18 cellular contexts compared by ENCODE assay signal in genomic region chr18:76363451-76364120, GRCh38.
DNase-seq lines count a peak whose midpoint lies in the region; ATAC-seq, FAIRE-seq and TF ChIP-seq lines count a peak whose summit lies in the region.
"Had no signal": no experiment of that assay in that cellular context is flagged by ENCODE, and none has a peak within 500 bp of the region (broad histone marks: within the 10 kb centered on the region; RNA-seq: fewer than 3 reads in every experiment).

No MANE protein-coding gene starts in this region.

- WGBS in transverse colon (ENCODE audit: low coverage in 1 of 2), 2 donors, result 75 to 77% methylated on average over 9 to 12 of the region's 12 CpGs
- WGBS in prostate gland, result 55% methylated on average over 12 of the region's 12 CpGs

- peaks cover 8% of the 10 kb centered on the region for H3K79me2 ChIP-seq in astrocyte (ENCODE audit: insufficient read depth, low read length)

- no peak overlapping the region for H3K9ac ChIP-seq in astrocyte (ENCODE audit: low read length)

- H3K4me1 ChIP-seq in astrocyte (ENCODE audit: insufficient read depth, low read length), result no peaks in the 10 kb centered on the region
- peaks cover 0 to 20% (median 3%) of the 10 kb centered on the region in 4 donors for H3K4me1 ChIP-seq in transverse colon
- H3K4me1 ChIP-seq in prostate gland (replicated peaks), result peaks cover 2% of the 10 kb centered on the region
- H3K4me1 ChIP-seq: A549, breast epithelium had no signal

- no peaks in the 10 kb centered on the region for H3K9me3 Mint-ChIP-seq in activated naive CD8-positive, alpha-beta T cell treated with anti-CD3 and anti-CD28 coated beads for 36 hours
- no peaks in the 10 kb centered on the region for H3K9me3 Mint-ChIP-seq in activated naive CD8-positive, alpha-beta T cell treated with anti-CD3 and anti-CD28 coated beads, Interleukin-2, amount 50 U/mL, for 24 hours
- peaks cover 2% of the 10 kb centered on the region for H3K9me3 Mint-ChIP-seq in astrocyte (ENCODE audit: unreplicated experiment)
- H3K9me3 Mint-ChIP-seq: T-cell had no signal

- peaks cover 23% of the 10 kb centered on the region for H4K20me1 ChIP-seq in astrocyte (ENCODE audit: insufficient read depth, low read length)

- in situ Hi-C loops in transverse colon (cut with MboI; ENCODE audit: low pct_ligation_motif_present in 1 of 4, low pct_unique_long_range_greater_than_20kb in 1 of 4, low sequenced_read_pairs in 3 of 4), result no loop called here

- H3K27ac Mint-ChIP-seq in activated naive CD8-positive, alpha-beta T cell treated with anti-CD3 and anti-CD28 coated beads for 36 hours, result peak overlapping the region; percentile 67
- H3K27ac Mint-ChIP-seq in activated naive CD8-positive, alpha-beta T cell treated with anti-CD3 and anti-CD28 coated beads, Interleukin-2, amount 50 U/mL, for 24 hours, result no peak overlapping the region
- peak overlapping the region; percentile 73 for H3K27ac Mint-ChIP-seq in astrocyte (ENCODE audit: unreplicated experiment)
- H3K27ac Mint-ChIP-seq: T-cell had no signal

- TF ChIP-seq CTCF in astrocyte (IDR thresholded peaks at IDR 0.05; ENCODE audit: insufficient read depth, low read depth, low read length) (no peak), transverse colon (IDR thresholded peaks at IDR 0.05) (no peak), prostate gland (IDR thresholded peaks at IDR 0.05) (no peak)

- peak; percentile 50 for FAIRE-seq in astrocyte (lab: Jason Lieb, UNC)
- FAIRE-seq: A549, G401.6, kidney had no signal

- H3K27ac ChIP-seq in astrocyte (ENCODE audit: low read depth, low read length) (peak overlapping the region; percentile 44), transverse colon (peak overlapping the region; percentile 15 to 51 (median 21)), prostate gland (no peak overlapping the region)
- H3K27ac ChIP-seq: A549, breast epithelium, thoracic aorta had no signal

- H3K9me3 ChIP-seq in astrocyte (ENCODE audit: insufficient read depth, low read depth, low read length) (no peaks in the 10 kb centered on the region), transverse colon (no peaks in the 10 kb centered on the region), prostate gland (no peaks in the 10 kb centered on the region)
- H3K9me3 ChIP-seq: A549, breast epithelium, thoracic aorta had no signal

- peaks cover 8% of the 10 kb centered on the region for H3K36me3 ChIP-seq in astrocyte (ENCODE audit: insufficient read depth, low read length)
- H3K36me3 ChIP-seq in transverse colon, result peaks cover 0 to 13% (median 2%) of the 10 kb centered on the region in 4 donors
- H3K36me3 ChIP-seq in prostate gland, result no peaks in the 10 kb centered on the region
- H3K36me3 ChIP-seq: breast epithelium had no signal

- H3K36me3 Mint-ChIP-seq in activated naive CD8-positive, alpha-beta T cell treated with anti-CD3 and anti-CD28 coated beads for 36 hours, result peaks cover 22% of the 10 kb centered on the region
- H3K36me3 Mint-ChIP-seq in activated naive CD8-positive, alpha-beta T cell treated with anti-CD3 and anti-CD28 coated beads, Interleukin-2, amount 50 U/mL, for 24 hours (ENCODE audit: low read depth), result peaks cover 8% of the 10 kb centered on the region
- peaks cover 11% of the 10 kb centered on the region for H3K36me3 Mint-ChIP-seq in astrocyte (ENCODE audit: low read depth, unreplicated experiment)

- H3K4me3 ChIP-seq in astrocyte (ENCODE audit: insufficient read depth, low read depth, low read length) (no peak overlapping the region), transverse colon (no peak overlapping the region), prostate gland (no peak overlapping the region)
- H3K4me3 ChIP-seq: A549, breast epithelium, thoracic aorta had no signal

- ATAC-seq in activated naive CD8-positive, alpha-beta T cell treated with anti-CD3 and anti-CD28 coated beads, Interleukin-2, amount 50 U/mL, for 24 hours, result no peak
- ATAC-seq in left lobe of liver (peak; percentile 23), HG03159 (IDR thresholded peaks at IDR 0.05; ENCODE audit: unreplicated experiment) (no peak)
- ATAC-seq: A549, T-cell had no signal

- peaks cover 31% of the 10 kb centered on the region for H3K4me1 Mint-ChIP-seq in activated naive CD8-positive, alpha-beta T cell treated with anti-CD3 and anti-CD28 coated beads for 36 hours
- H3K4me1 Mint-ChIP-seq in activated naive CD8-positive, alpha-beta T cell treated with anti-CD3 and anti-CD28 coated beads, Interleukin-2, amount 50 U/mL, for 24 hours, result peaks cover 29% of the 10 kb centered on the region
- H3K4me1 Mint-ChIP-seq in astrocyte (ENCODE audit: low read depth, unreplicated experiment), result peaks cover 30% of the 10 kb centered on the region

- peak overlapping the region; percentile 52 for H3K4me2 ChIP-seq in astrocyte (ENCODE audit: low read length)
- H3K4me2 ChIP-seq: A549 had no signal

- H3K27me3 ChIP-seq in astrocyte (ENCODE audit: insufficient read depth, low read length) (no peaks in the 10 kb centered on the region), transverse colon (no peaks in the 10 kb centered on the region), prostate gland (replicated peaks; ENCODE audit: insufficient read depth) (no peaks in the 10 kb centered on the region)
- H3K27me3 ChIP-seq: breast epithelium had no signal

- H3K4me3 Mint-ChIP-seq in activated naive CD8-positive, alpha-beta T cell treated with anti-CD3 and anti-CD28 coated beads for 36 hours, result no peak overlapping the region
- H3K4me3 Mint-ChIP-seq in activated naive CD8-positive, alpha-beta T cell treated with anti-CD3 and anti-CD28 coated beads, Interleukin-2, amount 50 U/mL, for 24 hours, result no peak overlapping the region
- H3K4me3 Mint-ChIP-seq in astrocyte (ENCODE audit: unreplicated experiment), result no peak overlapping the region
- H3K4me3 Mint-ChIP-seq: T-cell had no signal

- no peaks in the 10 kb centered on the region for H3K27me3 Mint-ChIP-seq in activated naive CD8-positive, alpha-beta T cell treated with anti-CD3 and anti-CD28 coated beads for 36 hours
- H3K27me3 Mint-ChIP-seq in activated naive CD8-positive, alpha-beta T cell treated with anti-CD3 and anti-CD28 coated beads, Interleukin-2, amount 50 U/mL, for 24 hours, result no peaks in the 10 kb centered on the region
- no peaks in the 10 kb centered on the region for H3K27me3 Mint-ChIP-seq in astrocyte (ENCODE audit: low read depth, unreplicated experiment)

- TF ChIP-seq POLR2A in transverse colon (IDR thresholded peaks at IDR 0.05), result no peak
- no peak for TF ChIP-seq POLR2A in prostate gland (IDR thresholded peaks at IDR 0.05)

- TF ChIP-seq EP300 in transverse colon (IDR thresholded peaks at IDR 0.05; ENCODE audit: low read depth), result no peak

- no peak for DNase-seq in activated naive CD8-positive, alpha-beta T cell treated with anti-CD3 and anti-CD28 coated beads for 36 hours
- no peak for DNase-seq in activated naive CD8-positive, alpha-beta T cell treated with anti-CD3 and anti-CD28 coated beads, Interleukin-2, amount 50 U/mL, for 24 hours
- DNase-seq in astrocyte (ENCODE audit: low read depth) (peak; percentile 69), left lobe of liver (ENCODE audit: low spot score) (no peak), transverse colon (no peak), prostate gland (ENCODE audit: low spot score) (no peak), cortex of kidney (lab: John Stamatoyannopoulos, UW) (no peak)
- DNase-seq: activated gamma-delta T cell, COR-L47, kidney, NCI-H2081 treated with DMSO at 0.1 percent for 48 hours, NCI-H69, T-cell had no signal

- intact Hi-C loops in transverse colon (cut with DNase I; ENCODE audit: low total_unique reads), result no loop called here
- intact Hi-C loops in prostate gland (cut with DNase I), result no loop called here

- H2AFZ ChIP-seq in astrocyte (ENCODE audit: low read depth, low read length), result no peak overlapping the region

Comparison
In these comparisons a context has a peak if more than half of its experiments do, and no peak if none do; other contexts are left out.
1. H3K27ac ChIP-seq: peak in astrocyte (single experiment) and transverse colon (4 of 4); none in prostate gland (0 of 2).